Comparison of ENCODE assay signal across 2 cellular contexts in the genomic region with DNA sequence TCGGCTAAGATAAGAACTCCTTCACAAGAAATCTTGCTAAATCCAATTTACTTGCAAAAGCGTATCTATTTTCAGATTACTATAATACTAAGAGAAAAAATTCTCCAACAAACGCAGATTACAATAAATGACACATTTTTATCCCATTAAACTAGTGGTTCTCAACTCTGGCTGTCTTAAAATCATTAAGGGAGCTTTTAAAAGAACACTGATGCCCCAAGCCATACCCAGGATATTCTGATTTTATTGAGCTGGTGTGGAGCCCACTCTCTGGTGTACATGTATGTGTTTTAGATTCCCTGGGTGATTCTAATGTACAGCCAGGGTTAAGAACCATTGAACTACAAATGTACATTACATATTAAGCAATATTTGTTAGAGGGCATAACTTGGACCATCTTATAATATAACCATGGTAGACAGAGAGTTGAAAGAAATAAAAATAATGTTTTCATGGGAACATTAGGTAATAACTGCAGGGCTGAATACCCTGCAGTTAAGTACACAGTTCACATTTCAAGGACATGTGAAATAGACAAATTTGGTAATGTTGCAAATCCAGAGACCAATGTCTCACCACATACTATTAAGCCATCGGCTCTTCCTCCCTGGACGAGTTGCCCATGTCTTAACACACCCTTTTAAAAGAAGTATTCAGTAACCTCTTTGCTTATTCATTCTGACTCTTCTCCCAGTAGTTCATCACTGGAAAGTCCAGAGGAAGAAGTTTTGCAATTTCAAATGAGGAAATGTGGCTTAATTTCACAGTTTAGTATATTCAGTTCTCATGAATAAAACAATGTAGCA.
TF ChIP-seq lines count a peak whose summit lies in the region.

No MANE protein-coding gene starts in this region.

TF ChIP-seq in HCT116, 20 proteins besides CTCF, POLR2A, EP300 and RAD21:
- no peak for TF ChIP-seq SIN3A (IDR thresholded peaks at IDR 0.05; ENCODE audit: low read depth)
- TF ChIP-seq YY1 (IDR thresholded peaks at IDR 0.05; ENCODE audit: extremely low read depth, insufficient replicate concordance, low read depth, low read length), result no peak
- TF ChIP-seq, protein P1, sequence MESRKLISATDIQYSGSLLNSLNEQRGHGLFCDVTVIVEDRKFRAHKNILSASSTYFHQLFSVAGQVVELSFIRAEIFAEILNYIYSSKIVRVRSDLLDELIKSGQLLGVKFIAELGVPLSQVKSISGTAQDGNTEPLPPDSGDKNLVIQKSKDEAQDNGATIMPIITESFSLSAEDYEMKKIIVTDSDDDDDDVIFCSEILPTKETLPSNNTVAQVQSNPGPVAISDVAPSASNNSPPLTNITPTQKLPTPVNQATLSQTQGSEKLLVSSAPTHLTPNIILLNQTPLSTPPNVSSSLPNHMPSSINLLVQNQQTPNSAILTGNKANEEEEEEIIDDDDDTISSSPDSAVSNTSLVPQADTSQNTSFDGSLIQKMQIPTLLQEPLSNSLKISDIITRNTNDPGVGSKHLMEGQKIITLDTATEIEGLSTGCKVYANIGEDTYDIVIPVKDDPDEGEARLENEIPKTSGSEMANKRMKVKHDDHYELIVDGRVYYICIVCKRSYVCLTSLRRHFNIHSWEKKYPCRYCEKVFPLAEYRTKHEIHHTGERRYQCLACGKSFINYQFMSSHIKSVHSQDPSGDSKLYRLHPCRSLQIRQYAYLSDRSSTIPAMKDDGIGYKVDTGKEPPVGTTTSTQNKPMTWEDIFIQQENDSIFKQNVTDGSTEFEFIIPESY (IDR thresholded peaks at IDR 0.05; ENCODE audit: extremely low read depth, insufficient replicate concordance, low read length), result no peak
- TF ChIP-seq ELF1 (IDR thresholded peaks at IDR 0.05; ENCODE audit: borderline replicate concordance, low read depth), result no peak
- TF ChIP-seq, protein P2, sequence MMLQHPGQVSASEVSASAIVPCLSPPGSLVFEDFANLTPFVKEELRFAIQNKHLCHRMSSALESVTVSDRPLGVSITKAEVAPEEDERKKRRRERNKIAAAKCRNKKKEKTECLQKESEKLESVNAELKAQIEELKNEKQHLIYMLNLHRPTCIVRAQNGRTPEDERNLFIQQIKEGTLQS (IDR thresholded peaks at IDR 0.05), result no peak
- no peak for TF ChIP-seq SP1 (IDR thresholded peaks at IDR 0.05; ENCODE audit: low read depth)
- no peak for TF ChIP-seq EGR1 (IDR thresholded peaks at IDR 0.05; ENCODE audit: low read depth)
- TF ChIP-seq EZH2phosphoT487 (IDR thresholded peaks at IDR 0.05; ENCODE audit: borderline replicate concordance), result no peak

TF ChIP-seq in WTC11, 78 proteins besides CTCF, POLR2A, EP300 and RAD21:
- TF ChIP-seq NR2C2 (CRISPR knock-in tag; IDR thresholded peaks at IDR 0.05) (no peak), RORB (CRISPR knock-in tag; IDR thresholded peaks at IDR 0.05) (no peak), TCF7 (CRISPR knock-in tag; IDR thresholded peaks at IDR 0.05; ENCODE audit: low read depth) (no peak), EMX1 (CRISPR knock-in tag; IDR thresholded peaks at IDR 0.05) (no peak), GABPB1 (CRISPR knock-in tag; IDR thresholded peaks at IDR 0.05) (0 out of 2 replicates have a peak, but pooled peaks have one; percentile 46)
- TF ChIP-seq, protein P3, sequence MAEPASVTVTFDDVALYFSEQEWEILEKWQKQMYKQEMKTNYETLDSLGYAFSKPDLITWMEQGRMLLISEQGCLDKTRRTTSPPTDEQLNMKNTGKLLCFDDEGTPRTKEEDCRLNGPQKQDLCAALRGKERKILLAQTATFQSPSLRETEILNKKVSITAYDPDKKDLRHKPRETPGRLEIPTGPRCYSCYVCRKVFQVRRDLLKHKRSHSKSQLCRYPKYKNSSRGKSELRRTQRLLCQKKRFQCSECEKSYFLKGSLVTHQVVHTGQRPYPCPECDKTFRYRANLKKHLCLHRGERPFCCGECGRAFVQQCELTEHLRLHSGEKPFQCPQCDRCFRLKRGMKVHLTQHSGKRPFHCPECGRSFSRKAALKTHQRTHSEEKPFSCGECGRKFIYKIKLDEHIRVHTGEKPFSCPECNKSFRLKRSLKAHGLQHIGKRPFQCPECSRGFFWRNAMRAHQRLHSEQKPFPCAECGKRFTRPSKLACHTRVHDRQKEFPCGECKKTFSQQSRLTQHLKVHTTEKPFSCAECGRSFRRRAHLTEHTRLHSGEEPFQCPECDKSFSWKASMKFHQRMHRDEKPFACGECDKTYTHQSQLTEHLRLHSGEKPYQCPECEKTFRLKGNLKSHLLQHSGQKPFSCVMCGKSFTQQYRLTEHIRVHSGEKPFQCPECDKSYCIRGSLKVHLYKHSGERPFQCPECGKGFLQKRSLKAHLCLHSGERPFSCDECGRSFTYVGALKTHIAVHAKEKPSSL (CRISPR knock-in tag; conservative IDR thresholded peaks at IDR 0.05), result no peak
- TF ChIP-seq, protein P4, sequence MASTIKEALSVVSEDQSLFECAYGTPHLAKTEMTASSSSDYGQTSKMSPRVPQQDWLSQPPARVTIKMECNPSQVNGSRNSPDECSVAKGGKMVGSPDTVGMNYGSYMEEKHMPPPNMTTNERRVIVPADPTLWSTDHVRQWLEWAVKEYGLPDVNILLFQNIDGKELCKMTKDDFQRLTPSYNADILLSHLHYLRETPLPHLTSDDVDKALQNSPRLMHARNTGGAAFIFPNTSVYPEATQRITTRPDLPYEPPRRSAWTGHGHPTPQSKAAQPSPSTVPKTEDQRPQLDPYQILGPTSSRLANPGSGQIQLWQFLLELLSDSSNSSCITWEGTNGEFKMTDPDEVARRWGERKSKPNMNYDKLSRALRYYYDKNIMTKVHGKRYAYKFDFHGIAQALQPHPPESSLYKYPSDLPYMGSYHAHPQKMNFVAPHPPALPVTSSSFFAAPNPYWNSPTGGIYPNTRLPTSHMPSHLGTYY (CRISPR knock-in tag; IDR thresholded peaks at IDR 0.05), result no peak
- TF ChIP-seq, protein P5, sequence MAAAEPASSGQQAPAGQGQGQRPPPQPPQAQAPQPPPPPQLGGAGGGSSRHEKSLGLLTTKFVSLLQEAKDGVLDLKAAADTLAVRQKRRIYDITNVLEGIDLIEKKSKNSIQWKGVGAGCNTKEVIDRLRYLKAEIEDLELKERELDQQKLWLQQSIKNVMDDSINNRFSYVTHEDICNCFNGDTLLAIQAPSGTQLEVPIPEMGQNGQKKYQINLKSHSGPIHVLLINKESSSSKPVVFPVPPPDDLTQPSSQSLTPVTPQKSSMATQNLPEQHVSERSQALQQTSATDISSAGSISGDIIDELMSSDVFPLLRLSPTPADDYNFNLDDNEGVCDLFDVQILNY (CRISPR knock-in tag; IDR thresholded peaks at IDR 0.05), result no peak
TF ChIP-seq in WTC11: peak in this region for 1.
